Comparison of ENCODE assay signal across 18 cellular contexts in genomic region chr6:37960139-37960935, GRCh38.
DNase-seq lines count a peak whose midpoint lies in the region; ATAC-seq, FAIRE-seq and TF ChIP-seq lines count a peak whose summit lies in the region.
"Had no signal": no experiment of that assay in that cellular context is flagged by ENCODE, and none has a peak within 500 bp of the region (broad histone marks: within the 10 kb centered on the region; RNA-seq: fewer than 3 reads in every experiment).

No MANE protein-coding gene starts in this region.

- no peaks in the 10 kb centered on the region for H3K27me3 Mint-ChIP-seq in activated T-cell treated with anti-CD3 and anti-CD28 coated beads, Interleukin-2, amount 50 U/mL, for 72 hours (ENCODE audit: low read depth)
- H3K27me3 Mint-ChIP-seq in stimulated activated naive B cell treated with anti-CD40 and anti-IgM and Interleukin-4, amounts not matched to agents 10 μg/mL and 1 μg/mL and 100 μg/mL, for 72 hours = no peaks in the 10 kb centered on the region
- H3K27me3 Mint-ChIP-seq: CD4-positive, alpha-beta T cell had no signal

- peaks cover 0 to 3% of the 10 kb centered on the region in 2 donors for H3K9me3 Mint-ChIP-seq in activated T-cell treated with anti-CD3 and anti-CD28 coated beads, Interleukin-2, amount 50 U/mL, for 72 hours
- peaks cover 4 to 7% of the 10 kb centered on the region in 2 donors for H3K9me3 Mint-ChIP-seq in stimulated activated naive B cell treated with anti-CD40 and anti-IgM and Interleukin-4, amounts not matched to agents 10 μg/mL and 1 μg/mL and 100 μg/mL, for 72 hours
- H3K9me3 Mint-ChIP-seq: CD4-positive, alpha-beta T cell had no signal

- ATAC-seq in activated T-cell treated with anti-CD3 and anti-CD28 coated beads, Interleukin-2, amount 50 U/mL, for 72 hours (replicated peaks in 1 of 2) = peak; percentile 17 to 27
- peak; percentile 88 for ATAC-seq in stimulated activated naive B cell treated with anti-CD40 and anti-IgM and Interleukin-4, amounts not matched to agents 10 μg/mL and 1 μg/mL and 100 μg/mL, for 72 hours (replicated peaks)
- ATAC-seq: K562 had no signal

- TF ChIP-seq CTCF in GM13977 (IDR thresholded peaks at IDR 0.05; ENCODE audit: extremely low read depth, insufficient read depth, missing control alignments) = no peak

- no peak overlapping the region for H3K27ac Mint-ChIP-seq in activated T-cell treated with anti-CD3 and anti-CD28 coated beads, Interleukin-2, amount 50 U/mL, for 72 hours
- peak overlapping the region; percentile 54 for H3K27ac Mint-ChIP-seq in stimulated activated naive B cell treated with anti-CD40 and anti-IgM and Interleukin-4, amounts not matched to agents 10 μg/mL and 1 μg/mL and 100 μg/mL, for 72 hours
- H3K27ac Mint-ChIP-seq: CD4-positive, alpha-beta T cell had no signal

- peaks cover 14% of the 10 kb centered on the region for H3K4me1 Mint-ChIP-seq in activated T-cell treated with anti-CD3 and anti-CD28 coated beads, Interleukin-2, amount 50 U/mL, for 72 hours (ENCODE audit: low read depth)
- peaks cover 35 to 57% of the 10 kb centered on the region in 2 donors for H3K4me1 Mint-ChIP-seq in stimulated activated naive B cell treated with anti-CD40 and anti-IgM and Interleukin-4, amounts not matched to agents 10 μg/mL and 1 μg/mL and 100 μg/mL, for 72 hours

- H3K36me3 Mint-ChIP-seq in activated T-cell treated with anti-CD3 and anti-CD28 coated beads, Interleukin-2, amount 50 U/mL, for 72 hours (ENCODE audit: insufficient read depth in 2 of 2) = peaks cover 4 to 5% of the 10 kb centered on the region in 2 donors
- peaks cover 20 to 32% of the 10 kb centered on the region in 2 donors for H3K36me3 Mint-ChIP-seq in stimulated activated naive B cell treated with anti-CD40 and anti-IgM and Interleukin-4, amounts not matched to agents 10 μg/mL and 1 μg/mL and 100 μg/mL, for 72 hours

- no peak overlapping the region for H3K4me3 Mint-ChIP-seq in activated T-cell treated with anti-CD3 and anti-CD28 coated beads, Interleukin-2, amount 50 U/mL, for 72 hours
- no peak overlapping the region for H3K4me3 Mint-ChIP-seq in stimulated activated naive B cell treated with anti-CD40 and anti-IgM and Interleukin-4, amounts not matched to agents 10 μg/mL and 1 μg/mL and 100 μg/mL, for 72 hours
- H3K4me3 Mint-ChIP-seq: CD4-positive, alpha-beta T cell had no signal

- FAIRE-seq in GM18507 (lab: Jason Lieb, UNC) = peak; percentile 82
- FAIRE-seq in RCC 7860 (lab: Jason Lieb, UNC) = peak; percentile 61
- FAIRE-seq: K562 had no signal

- in situ Hi-C loops in GM13977 (cut with MboI; ENCODE audit: low pct_unique_long_range_greater_than_20kb, low sequenced_read_pairs, unreplicated experiment) = no loop called here

- no peak for DNase-seq in activated T-cell treated with anti-CD3 and anti-CD28 coated beads, Interleukin-2, amount 50 U/mL, for 72 hours
- DNase-seq in activated T-cell treated with anti-CD3 and anti-CD28 coated beads for 4 hours (no peak), GM18507 (ENCODE audit: extremely low spot score, insufficient read length, low read depth) (no peak), RCC 7860 (ENCODE audit: low spot score) (no peak), activated gamma-delta T cell (lab: John Stamatoyannopoulos, UW) (no peak), GM13977 (ENCODE audit: low spot score) (no peak)
- DNase-seq in stimulated activated naive B cell treated with anti-CD40 and anti-IgM and Interleukin-4, amounts not matched to agents 10 μg/mL and 1 μg/mL and 100 μg/mL, for 72 hours = no peak
- DNase-seq: Caco-2; CD4-positive, alpha-beta T cell; DMS153; EL; GOT3; NCI-H1105 treated with DMSO at 0.1 percent for 48 hours; NCI-H1694; NCI-H2081 treated with DMSO at 0.1 percent for 48 hours; NCI-H446 treated with DMSO at 0.1 percent for 48 hours; SHP77 had no signal
